ENCODE assay signal across 1 cellular context in the genomic region with DNA sequence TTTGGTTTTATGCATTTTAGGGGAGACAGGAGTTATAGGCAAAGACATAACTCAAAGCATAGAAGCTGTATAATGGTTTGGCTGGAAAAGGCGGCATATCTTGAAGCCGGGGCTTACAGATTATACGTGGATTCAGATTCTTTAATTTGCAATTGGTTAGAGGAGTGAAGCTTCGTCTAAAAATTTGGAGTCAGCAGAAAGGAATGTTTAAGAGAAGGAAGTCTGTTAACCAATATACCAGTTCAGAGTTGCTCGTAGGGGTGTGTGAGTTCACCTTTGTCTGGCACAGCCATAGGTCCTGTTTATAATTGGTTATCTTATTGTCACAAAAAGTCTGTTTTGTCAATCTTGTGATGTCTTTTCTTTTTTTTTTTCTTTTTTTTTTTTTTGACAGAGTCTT.
TF ChIP-seq lines count a peak whose summit lies in the region.

No MANE protein-coding gene starts in this region.

TF ChIP-seq in HepG2, 621 proteins besides CTCF, POLR2A, EP300 and RAD21:
- TF ChIP-seq ZNF841 (CRISPR knock-in tag; IDR thresholded peaks at IDR 0.05; ENCODE audit: borderline replicate concordance), result no peak
- no peak for TF ChIP-seq ZC3H13 (CRISPR knock-in tag; IDR thresholded peaks at IDR 0.05)
- no peak for TF ChIP-seq ATF2 (CRISPR knock-in tag; IDR thresholded peaks at IDR 0.05)
- TF ChIP-seq MAFK (conservative IDR thresholded peaks at IDR 0.05 in 1 of 2, IDR thresholded peaks at IDR 0.05 in 1 of 2; ENCODE audit: low read length in 2 of 2), result peak; percentile 60 to 67
- no peak for TF ChIP-seq FLYWCH1 (CRISPR knock-in tag; IDR thresholded peaks at IDR 0.05)
- peak; percentile 37; the same call in 1 of the 2 replicates for TF ChIP-seq MAFF (IDR thresholded peaks at IDR 0.05; ENCODE audit: low read depth, low read length)
